ENCODE assay signal across 1 cellular context in genomic region chr10:5684318-5684970, GRCh38.
TF ChIP-seq lines count a peak whose summit lies in the region.

TSS of gene TASOR2 (plus strand) at chr10:5684838. CDS start at chr10:5720643, 35,805 bp downstream.

TF ChIP-seq in HepG2, 621 proteins besides CTCF, POLR2A, EP300 and RAD21 (continued from another document and continues in another):
- peak; percentile 85 for TF ChIP-seq HBP1 (CRISPR knock-in tag; IDR thresholded peaks at IDR 0.05; ENCODE audit: low read depth)
- no peak; the same call in 1 of the 2 replicates for TF ChIP-seq KLF15 (CRISPR knock-in tag; IDR thresholded peaks at IDR 0.05; ENCODE audit: borderline replicate concordance)
- peak; percentile 96 for TF ChIP-seq REL (CRISPR knock-in tag; conservative IDR thresholded peaks at IDR 0.05)
- TF ChIP-seq YEATS4 (CRISPR knock-in tag; IDR thresholded peaks at IDR 0.05; ENCODE audit: borderline replicate concordance) = peak; percentile 77
- no peak for TF ChIP-seq ZNF276 (CRISPR knock-in tag; IDR thresholded peaks at IDR 0.05; ENCODE audit: low read depth)
- TF ChIP-seq MAX (IDR thresholded peaks at IDR 0.05) = peak; percentile 100
- TF ChIP-seq ZNF747 (CRISPR knock-in tag; IDR thresholded peaks at IDR 0.05; ENCODE audit: borderline replicate concordance) = peak; percentile 65; the same call in 1 of the 2 replicates
- no peak for TF ChIP-seq JUND (CRISPR knock-in tag; IDR thresholded peaks at IDR 0.05)
- TF ChIP-seq ZNF609 (CRISPR knock-in tag; IDR thresholded peaks at IDR 0.05; ENCODE audit: borderline replicate concordance) = peak; percentile 53; the same call in 1 of the 2 replicates
- TF ChIP-seq TOE1 (CRISPR knock-in tag; IDR thresholded peaks at IDR 0.05) = peak; percentile 84; the same call in 1 of the 2 replicates
- TF ChIP-seq FOXJ3 (CRISPR knock-in tag; IDR thresholded peaks at IDR 0.05; ENCODE audit: borderline replicate concordance) = peak; percentile 64; the same call in 1 of the 2 replicates
- TF ChIP-seq SP4 (CRISPR knock-in tag; IDR thresholded peaks at IDR 0.05) = peak; percentile 43; the same call in 1 of the 2 replicates
- TF ChIP-seq PHF8 (CRISPR knock-in tag; IDR thresholded peaks at IDR 0.05) = no peak; the same call in 1 of the 2 replicates
- TF ChIP-seq DNMT3B (CRISPR knock-in tag; conservative IDR thresholded peaks at IDR 0.05) = no peak; the same call in 1 of the 2 replicates
- TF ChIP-seq ZSCAN5A (CRISPR knock-in tag; IDR thresholded peaks at IDR 0.05; ENCODE audit: borderline replicate concordance) = peak; percentile 95
- no peak for TF ChIP-seq ZNF235 (CRISPR knock-in tag; IDR thresholded peaks at IDR 0.05; ENCODE audit: borderline replicate concordance)
- no peak for TF ChIP-seq GRHL1 (CRISPR knock-in tag; conservative IDR thresholded peaks at IDR 0.05)
- peak; percentile 96 for TF ChIP-seq ZNF274 (CRISPR knock-in tag; IDR thresholded peaks at IDR 0.05)
- TF ChIP-seq E2F2 (CRISPR knock-in tag; IDR thresholded peaks at IDR 0.05; ENCODE audit: borderline replicate concordance) = no peak
- TF ChIP-seq NFIB (CRISPR knock-in tag; IDR thresholded peaks at IDR 0.05; ENCODE audit: borderline replicate concordance) = peak; percentile 83; the same call in 1 of the 2 replicates
- peak; percentile 97 for TF ChIP-seq ZNF547 (CRISPR knock-in tag; IDR thresholded peaks at IDR 0.05)
- TF ChIP-seq ISX (CRISPR knock-in tag; conservative IDR thresholded peaks at IDR 0.05) = no peak; the same call in 1 of the 2 replicates
- peak; percentile 99 for TF ChIP-seq AHR (CRISPR knock-in tag; IDR thresholded peaks at IDR 0.05)
- TF ChIP-seq ZNF543 (CRISPR knock-in tag; IDR thresholded peaks at IDR 0.05) = peak; percentile 62; the same call in 1 of the 2 replicates
- peak; percentile 84 for TF ChIP-seq ZNF138 (CRISPR knock-in tag; IDR thresholded peaks at IDR 0.05; ENCODE audit: low read depth)
- TF ChIP-seq ZHX2 (IDR thresholded peaks at IDR 0.05; ENCODE audit: low read depth) = peak; percentile 44; the same call in 1 of the 2 replicates
- peak; percentile 74; the same call in 1 of the 2 replicates for TF ChIP-seq ZHX2 (CRISPR knock-in tag; IDR thresholded peaks at IDR 0.05; ENCODE audit: borderline replicate concordance)
- TF ChIP-seq ZNF678 (CRISPR knock-in tag; IDR thresholded peaks at IDR 0.05) = no peak
- TF ChIP-seq ZNF576 (CRISPR knock-in tag; IDR thresholded peaks at IDR 0.05) = peak; percentile 63; the same call in 1 of the 2 replicates
- peak; percentile 97 for TF ChIP-seq ZNF546 (CRISPR knock-in tag; conservative IDR thresholded peaks at IDR 0.05)
- TF ChIP-seq ZNF710 (CRISPR knock-in tag; IDR thresholded peaks at IDR 0.05; ENCODE audit: borderline replicate concordance) = 0 out of 2 replicates have a peak, but pooled peaks have one; percentile 32
